11 cellular contexts compared by ENCODE assay signal in the genomic region with DNA sequence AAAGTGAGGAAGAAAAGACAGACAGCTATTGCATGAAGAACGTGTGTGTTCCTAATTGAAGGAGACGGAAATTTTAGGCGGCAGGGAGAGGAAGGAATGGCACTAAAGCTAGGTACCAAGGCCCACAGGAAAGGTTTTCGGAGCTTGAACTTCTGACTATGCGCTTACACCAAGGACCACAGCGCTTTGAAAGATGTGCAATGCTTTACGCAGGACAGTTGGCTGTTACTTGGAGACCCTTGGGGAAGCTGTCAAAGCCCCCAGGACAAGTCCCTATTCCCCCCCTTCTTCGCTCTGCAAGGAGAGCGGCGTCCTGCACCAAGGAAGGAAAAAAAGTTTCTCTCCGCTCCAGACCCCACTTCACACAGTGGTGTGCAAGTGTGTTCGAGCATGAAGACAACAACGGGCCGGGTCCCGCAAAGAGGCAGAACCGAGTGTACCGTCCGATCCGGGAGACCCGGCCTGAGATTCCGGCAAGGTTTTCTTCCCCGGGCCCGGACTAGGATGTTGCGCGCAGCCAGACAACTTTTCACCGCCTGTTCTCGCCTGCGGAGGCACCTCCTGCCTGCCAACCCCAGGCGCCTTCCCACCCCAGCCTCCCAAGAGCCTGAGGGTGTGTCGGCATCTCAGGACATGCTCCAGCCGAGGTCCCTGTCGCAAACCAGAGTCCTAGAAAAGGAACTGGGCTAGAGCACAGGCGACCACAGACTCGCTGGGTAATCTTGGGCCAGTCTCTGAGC. TPM values are rescaled to one million over a fixed set of nuclear protein-coding genes. Genes with fewer than 3 reads are reported as not detected.
DNase-seq lines count a peak whose midpoint lies in the region; ATAC-seq and TF ChIP-seq lines count a peak whose summit lies in the region.
"Had no signal": no experiment of that assay in that cellular context is flagged by ENCODE, and none has a peak within 500 bp of the region (broad histone marks: within the 10 kb centered on the region; RNA-seq: fewer than 3 reads in every experiment).

No MANE protein-coding gene starts in this region.

- no peaks in the 10 kb centered on the region for H3K36me3 ChIP-seq in mammary epithelial cell (ENCODE audit: insufficient read depth, low read length)
- no peaks in the 10 kb centered on the region for H3K36me3 ChIP-seq in hepatocyte (replicated peaks; ENCODE audit: insufficient read depth, low read depth)

- dilution Hi-C loops in mammary epithelial cell (cut with HindIII; ENCODE audit: low sequenced_read_pairs): no loop called here

- no peaks in the 10 kb centered on the region for H3K9me3 ChIP-seq in mammary epithelial cell (replicated peaks; ENCODE audit: insufficient read depth, low read length)
- H3K9me3 ChIP-seq in hepatocyte (ENCODE audit: low read depth): no peaks in the 10 kb centered on the region

- peaks cover 19% of the 10 kb centered on the region for H3K4me1 Mint-ChIP-seq in osteocyte (ENCODE audit: unreplicated experiment)
- H3K4me1 Mint-ChIP-seq in activated naive CD4-positive, alpha-beta T cell treated with anti-CD3 and anti-CD28 coated beads, Interleukin-2, amount 10 ng/mL, durations not matched to agents 7 days and 5 days: peaks cover 6% of the 10 kb centered on the region

- peaks cover 75% of the 10 kb centered on the region for H3K27me3 Mint-ChIP-seq in osteocyte (ENCODE audit: unreplicated experiment)
- H3K27me3 Mint-ChIP-seq in activated naive CD4-positive, alpha-beta T cell treated with anti-CD3 and anti-CD28 coated beads, Interleukin-2, amount 10 ng/mL, durations not matched to agents 7 days and 5 days: peaks cover 41% of the 10 kb centered on the region

- no peaks in the 10 kb centered on the region for H3K9me2 ChIP-seq in hepatocyte (replicated peaks; ENCODE audit: insufficient read depth)

- 74% methylated on average over 12 of the region's 34 CpGs for WGBS in mammary epithelial cell (ENCODE audit: low coverage, missing lambda C conversion rate)
- 9% methylated on average over 34 of the region's 34 CpGs for WGBS in hepatocyte (ENCODE audit: low lambda C conversion rate, missing lambda C conversion rate)

- TF ChIP-seq CTCF in mammary epithelial cell (conservative IDR thresholded peaks at IDR 0.05 in 1 of 2, IDR thresholded peaks at IDR 0.05 in 1 of 2; ENCODE audit: extremely low read depth in 1 of 2, insufficient read depth in 1 of 2, low read depth in 1 of 2, low read length in 2 of 2) (no peak), hepatocyte (IDR thresholded peaks at IDR 0.05; ENCODE audit: poor library complexity) (no peak), osteocyte (IDR thresholded peaks at IDR 0.05) (no peak)

- no peak for ATAC-seq in GM21390 (IDR thresholded peaks at IDR 0.05; ENCODE audit: unreplicated experiment)

- no peak overlapping the region for H3K27ac Mint-ChIP-seq in osteocyte (ENCODE audit: unreplicated experiment)
- H3K27ac Mint-ChIP-seq in activated naive CD4-positive, alpha-beta T cell treated with anti-CD3 and anti-CD28 coated beads, Interleukin-2, amount 10 ng/mL, durations not matched to agents 7 days and 5 days: no peak overlapping the region

- no TSS peak for BruUV-seq in mammary epithelial cell (replicated peaks; lab: Mats Ljungman, UMichigan)

- no peaks in the 10 kb centered on the region for H3K79me2 ChIP-seq in mammary epithelial cell (ENCODE audit: insufficient read depth, low read length)
- H3K79me2 ChIP-seq in hepatocyte: peaks cover 10% of the 10 kb centered on the region

- H3K9ac ChIP-seq in mammary epithelial cell (ENCODE audit: insufficient read depth, low read length): no peak overlapping the region

- H3K27me3 ChIP-seq in mammary epithelial cell (ENCODE audit: insufficient read depth, low read length) (peaks cover 22% of the 10 kb centered on the region), hepatocyte (peaks cover 51% of the 10 kb centered on the region)

- no peaks in the 10 kb centered on the region for H4K20me1 ChIP-seq in mammary epithelial cell (ENCODE audit: insufficient read depth, low read length)
- H4K20me1 ChIP-seq in hepatocyte (ENCODE audit: insufficient read depth, poor library complexity, severe bottlenecking): no peaks in the 10 kb centered on the region

- H3K27ac ChIP-seq in mammary epithelial cell (ENCODE audit: insufficient read depth, low read depth, low read length) (no peak overlapping the region), hepatocyte (no peak overlapping the region)

- peak; percentile 4 for DNase-seq in AG08395 (ENCODE audit: low spot score)
- no peak for DNase-seq in mammary epithelial cell
- DNase-seq in hepatocyte (ENCODE audit: low spot score): no peak
- DNase-seq in osteocyte (ENCODE audit: extremely low spot score, unreplicated experiment): no peak
- DNase-seq in kidney glomerular epithelial cell (lab: John Stamatoyannopoulos, UW): no peak
- DNase-seq in activated naive CD4-positive, alpha-beta T cell treated with anti-CD3 and anti-CD28 coated beads, Interleukin-2, amount 10 ng/mL, durations not matched to agents 7 days and 5 days: no peak
- DNase-seq in NCI-H2227 (lab: John Stamatoyannopoulos, UW; ENCODE audit: unreplicated experiment): no peak
- DNase-seq: NCI-H1092 treated with DMSO at 0.1 percent for 48 hours; stimulated activated CD4-positive, alpha-beta T cell treated with anti-CD3 and anti-CD28 coated beads, Interleukin-2, amount 100 ng/mL, for 48 hours had no signal

- CTCF ChIA-PET in mammary epithelial cell (lab: Charles Lee; ENCODE audit: low non-redundant PET): no interaction called here
- CTCF ChIA-PET in activated naive CD4-positive, alpha-beta T cell treated with anti-CD3 and anti-CD28 coated beads, Interleukin-2, amount 10 ng/mL, durations not matched to agents 7 days and 5 days (lab: Charles Lee): no interaction called here

- H3K4me3 Mint-ChIP-seq in osteocyte (ENCODE audit: unreplicated experiment): peak overlapping the region; percentile 81
- no peak overlapping the region for H3K4me3 Mint-ChIP-seq in activated naive CD4-positive, alpha-beta T cell treated with anti-CD3 and anti-CD28 coated beads, Interleukin-2, amount 10 ng/mL, durations not matched to agents 7 days and 5 days

- intact Hi-C loops in mammary epithelial cell (cut with micrococcal nuclease): loop anchor here (1.0 to 10.0 kb wide), 2 partner anchors 60 to 110 kb away; no protein-coding TSS in a partner anchor

- H3K4me2 ChIP-seq in mammary epithelial cell (ENCODE audit: insufficient read depth, low read depth, low read length) (peak overlapping the region; percentile 86), hepatocyte (peak overlapping the region; percentile 94)

- H3K36me3 Mint-ChIP-seq in osteocyte (ENCODE audit: unreplicated experiment): no peaks in the 10 kb centered on the region
- no peaks in the 10 kb centered on the region for H3K36me3 Mint-ChIP-seq in activated naive CD4-positive, alpha-beta T cell treated with anti-CD3 and anti-CD28 coated beads, Interleukin-2, amount 10 ng/mL, durations not matched to agents 7 days and 5 days

- H2AFZ ChIP-seq in mammary epithelial cell (ENCODE audit: low read depth, low read length) (peak overlapping the region; percentile 76), hepatocyte (peak overlapping the region; percentile 73)

- in situ Hi-C loops in mammary epithelial cell (cut with MboI; ENCODE audit: low sequenced_read_pairs in 2 of 2): no loop called here

- peak overlapping the region in 2 of 3 experiments; percentile 45 to 49 for H3K4me3 ChIP-seq in mammary epithelial cell (replicated peaks in 1 of 3; ENCODE audit: insufficient read depth in 1 of 3, low read depth in 2 of 3, low read length in 3 of 3)
- peak overlapping the region; percentile 67 for H3K4me3 ChIP-seq in hepatocyte

- peaks cover 9% of the 10 kb centered on the region for H3K4me1 ChIP-seq in mammary epithelial cell (ENCODE audit: insufficient read depth, low read length)
- H3K4me1 ChIP-seq in hepatocyte (ENCODE audit: insufficient read depth): no peaks in the 10 kb centered on the region

- H3K9me3 Mint-ChIP-seq in osteocyte (ENCODE audit: unreplicated experiment): no peaks in the 10 kb centered on the region
- H3K9me3 Mint-ChIP-seq in activated naive CD4-positive, alpha-beta T cell treated with anti-CD3 and anti-CD28 coated beads, Interleukin-2, amount 10 ng/mL, durations not matched to agents 7 days and 5 days: no peaks in the 10 kb centered on the region

RNA-seq across cellular contexts. Expression of a gene that starts 0.9 kb away (rescaled TPM):
- total RNA-seq in mammary epithelial cell: 1 to 10 TPM in 1 of 2 donors, under 1 TPM in 1; 0.49 to 1.2 TPM
- 0.11 TPM for polyA plus RNA-seq in mammary epithelial cell
- not detected for polyA minus RNA-seq in mammary epithelial cell
- 93.3 and 104 TPM in 2 replicates for total RNA-seq in hepatocyte
- 96.0 and 96.4 TPM in 2 replicates for polyA plus RNA-seq in hepatocyte
- 0.18 and 0.24 TPM in 2 replicates for total RNA-seq in osteocyte
- polyA plus RNA-seq: AG04450 had no signal

Comparison
In these comparisons a context has a peak if more than half of its experiments do, and no peak if none do; other contexts are left out.
1. RNA of a gene that starts 0.9 kb away (total RNA-seq): 93.3 to 104 TPM in hepatocyte; 0.49 to 1.2 TPM in mammary epithelial cell and 0.18 to 0.24 TPM in osteocyte; every median in the first group is over 10 times any median in the second.